2 cellular contexts compared by ENCODE assay signal in the genomic region with DNA sequence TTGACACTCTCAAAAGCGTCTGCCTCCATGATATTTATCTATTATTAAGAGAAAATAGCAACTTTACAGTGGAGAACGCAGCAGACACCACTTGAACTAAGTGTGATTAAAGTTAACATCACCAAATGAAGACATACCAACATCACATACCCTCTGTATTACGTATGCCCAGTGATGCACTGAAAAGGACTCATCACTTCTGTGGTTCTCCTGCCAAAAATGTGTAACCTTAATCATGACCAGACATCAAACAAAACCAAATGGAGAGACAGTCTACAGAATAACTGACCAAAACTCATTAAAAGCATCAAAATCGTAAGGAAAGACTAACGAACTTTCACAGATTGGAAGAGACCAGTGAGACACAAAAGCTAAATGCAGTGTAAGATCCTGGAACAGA.
TF ChIP-seq lines count a peak whose summit lies in the region.

No MANE protein-coding gene starts in this region.

TF ChIP-seq in H1, 55 proteins besides CTCF, POLR2A, EP300 and RAD21:
- TF ChIP-seq FOSL1 (IDR thresholded peaks at IDR 0.05; ENCODE audit: insufficient read depth, low read depth, low read length) (no peak), KDM5A (IDR thresholded peaks at IDR 0.05; ENCODE audit: low read length) (no peak), TBP (IDR thresholded peaks at IDR 0.05; ENCODE audit: low read depth, low read length) (no peak), PHF8 (conservative IDR thresholded peaks at IDR 0.05; ENCODE audit: low read depth, low read length) (no peak), POU5F1 (IDR thresholded peaks at IDR 0.05; ENCODE audit: low read depth, low read length) (no peak), TEAD4 (IDR thresholded peaks at IDR 0.05; ENCODE audit: low read depth, low read length) (no peak), CHD7 (IDR thresholded peaks at IDR 0.05; ENCODE audit: insufficient replicate concordance, low read length) (no peak), RXRA (IDR thresholded peaks at IDR 0.05; ENCODE audit: insufficient read depth, low read depth, low read length) (no peak), USF2 (IDR thresholded peaks at IDR 0.05; ENCODE audit: low read length) (no peak), SUZ12 (IDR thresholded peaks at IDR 0.05; ENCODE audit: low read length) (no peak)

TF ChIP-seq in GM23338, 12 proteins besides CTCF, POLR2A, EP300 and RAD21:
- no peak for TF ChIP-seq REST (IDR thresholded peaks at IDR 0.05; ENCODE audit: unreplicated experiment)
